In the genomic region with DNA sequence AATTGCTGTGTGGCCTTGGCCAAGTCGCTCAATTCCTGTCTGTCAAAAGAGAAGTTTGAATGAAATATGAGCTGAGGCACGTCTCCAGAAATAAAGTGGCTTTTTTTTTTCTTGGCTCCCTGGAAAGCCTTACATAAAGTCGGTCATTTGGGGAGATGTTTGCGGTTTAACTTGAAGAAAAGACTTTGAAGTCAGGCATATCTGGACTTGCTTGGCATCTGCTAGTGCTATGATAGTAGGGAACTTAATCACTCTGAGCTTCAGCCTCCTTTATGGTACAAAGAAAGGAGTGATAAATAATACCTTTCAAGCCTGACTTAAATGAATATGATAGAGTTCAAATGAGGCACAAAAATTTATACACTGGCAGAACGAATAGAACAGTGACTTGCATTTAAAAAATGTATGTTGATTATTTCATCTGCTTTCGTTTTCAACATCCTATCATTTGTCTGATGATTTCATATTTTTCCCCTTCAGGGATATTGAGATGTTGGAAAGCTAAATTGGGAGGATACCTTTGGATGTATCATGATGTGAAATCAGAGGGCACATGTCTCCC, we compare ENCODE assay signal across 9 cellular contexts.
DNase-seq lines count a peak whose midpoint lies in the region; ATAC-seq and TF ChIP-seq lines count a peak whose summit lies in the region.
"Had no signal": no experiment of that assay in that cellular context is flagged by ENCODE, and none has a peak within 500 bp of the region (broad histone marks: within the 10 kb centered on the region; RNA-seq: fewer than 3 reads in every experiment).

No MANE protein-coding gene starts in this region.

- DNase-seq in HCEC 1CT (peak; percentile 17), RPMI7951 (ENCODE audit: low read depth) (peak; percentile 64), omental fat pad (ENCODE audit: low spot score) (no peak), NCI-H2081 (lab: John Stamatoyannopoulos, UW) (no peak), NCI-H345 treated with DMSO at 0.1 percent for 48 hours (lab: John Stamatoyannopoulos, UW; ENCODE audit: unreplicated experiment) (no peak)
- DNase-seq: heart left ventricle had no signal

- ATAC-seq in esophagus mucosa (peak; percentile 76), omental fat pad (ENCODE audit: low FRiP score) (peak; percentile 77), GM21360 (IDR thresholded peaks at IDR 0.05; ENCODE audit: unreplicated experiment) (no peak), GM21576 (IDR thresholded peaks at IDR 0.05; ENCODE audit: unreplicated experiment) (no peak)

- TF ChIP-seq CTCF in omental fat pad (IDR thresholded peaks at IDR 0.05), result no peak

Comparison
In these comparisons a context has a peak if more than half of its experiments do, and no peak if none do; other contexts are left out.
1. DNase-seq: peak in HCEC 1CT (single experiment) and RPMI7951 (single experiment); none in omental fat pad (single experiment), NCI-H2081 (0 of 2) and NCI-H345 treated with DMSO at 0.1 percent for 48 hours (single experiment).
2. ATAC-seq: peak in esophagus mucosa (single experiment) and omental fat pad (single experiment); none in GM21360 (single experiment) and GM21576 (single experiment).